Comparison of ENCODE assay signal across 8 cellular contexts in the genomic region with DNA sequence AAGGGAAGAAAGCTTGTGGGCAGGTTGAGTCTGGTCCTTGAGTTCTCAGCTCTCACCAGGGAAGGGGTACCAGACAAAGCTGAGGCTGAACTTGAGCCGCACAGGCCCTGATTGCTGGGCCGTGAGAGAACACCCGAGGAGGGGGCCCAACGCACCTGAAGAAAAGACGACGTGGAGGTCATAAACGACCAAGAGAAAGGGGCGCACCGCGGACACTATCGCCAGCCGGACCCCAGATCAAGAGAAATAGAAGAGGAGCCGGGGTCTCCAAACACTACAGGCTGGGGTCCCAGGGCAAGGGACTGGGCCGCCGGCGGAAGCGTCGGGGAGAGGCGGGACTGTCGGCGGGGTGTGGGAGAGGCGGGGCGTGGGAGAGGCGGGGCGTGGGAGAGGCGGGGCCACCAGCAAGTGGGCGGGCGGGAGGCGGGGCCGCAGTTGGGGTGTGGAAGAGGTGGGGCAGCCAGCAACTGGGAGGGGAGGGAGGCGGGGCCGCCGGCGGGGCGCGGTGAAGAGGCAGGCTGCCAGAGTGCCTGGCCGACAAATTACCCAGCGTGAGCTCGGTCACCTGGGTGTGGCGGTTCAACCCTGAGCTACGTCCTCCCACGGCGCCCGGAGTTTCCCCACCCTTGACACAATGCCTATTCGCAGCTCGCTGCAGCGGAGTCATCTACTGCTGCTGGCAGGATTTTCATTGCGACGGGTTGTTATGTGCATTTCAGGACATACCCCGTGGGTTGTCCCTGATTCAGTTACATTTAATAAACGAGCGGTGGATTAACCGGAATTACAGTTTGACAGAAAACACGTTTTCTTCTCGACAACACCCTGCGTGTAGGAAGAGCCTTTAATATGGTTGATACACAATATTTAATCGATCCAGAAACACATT.
DNase-seq lines count a peak whose midpoint lies in the region; ATAC-seq and TF ChIP-seq lines count a peak whose summit lies in the region.

No MANE protein-coding gene starts in this region.

- TF ChIP-seq CTCF in AG09309 (IDR thresholded peaks at IDR 0.05; ENCODE audit: control insufficient read depth, insufficient read depth, low read depth, low read length, missing control alignments) (no peak), WI38 (IDR thresholded peaks at IDR 0.05; ENCODE audit: low read depth, low read length) (no peak), cardiac fibroblast (IDR thresholded peaks at IDR 0.05; ENCODE audit: low read depth, low read length) (no peak)

- peak overlapping the region; percentile 45 for H3K4me3 ChIP-seq in AG09309 (ENCODE audit: control insufficient read depth, low read depth, low read length)
- H3K4me3 ChIP-seq in WI38 (ENCODE audit: low read depth, low read length) = peak overlapping the region; percentile 56
- H3K4me3 ChIP-seq in cardiac fibroblast (replicated peaks in 1 of 2; ENCODE audit: low read depth in 2 of 2, low read length in 2 of 2) = peak overlapping the region; percentile 53 to 63

- ATAC-seq in GM19023 (IDR thresholded peaks at IDR 0.05; ENCODE audit: unreplicated experiment) (peak; percentile 92), HG03175 (IDR thresholded peaks at IDR 0.05; ENCODE audit: unreplicated experiment) (peak; percentile 87)

- peak; percentile 59 for DNase-seq in AG09309 (ENCODE audit: low read depth)
- DNase-seq in NCI-H2227 (lab: John Stamatoyannopoulos, UW; ENCODE audit: unreplicated experiment) = peak; percentile 95
- DNase-seq in cardiac fibroblast (ENCODE audit: low read depth in 2 of 2) = peak; percentile 97
- DNase-seq in inferior parietal cortex (ENCODE audit: extremely low spot score) = peak; percentile 75
- DNase-seq in smooth muscle cell of the brain vasculature (ENCODE audit: low read depth, low spot score) = peak; percentile 57

Comparison
In these comparisons a context has a peak if more than half of its experiments do, and no peak if none do; other contexts are left out.
1. Peak in every context shown above with its lines: DNase-seq, ATAC-seq and H3K4me3 ChIP-seq.